20 cellular contexts compared by ENCODE assay signal in the genomic region with DNA sequence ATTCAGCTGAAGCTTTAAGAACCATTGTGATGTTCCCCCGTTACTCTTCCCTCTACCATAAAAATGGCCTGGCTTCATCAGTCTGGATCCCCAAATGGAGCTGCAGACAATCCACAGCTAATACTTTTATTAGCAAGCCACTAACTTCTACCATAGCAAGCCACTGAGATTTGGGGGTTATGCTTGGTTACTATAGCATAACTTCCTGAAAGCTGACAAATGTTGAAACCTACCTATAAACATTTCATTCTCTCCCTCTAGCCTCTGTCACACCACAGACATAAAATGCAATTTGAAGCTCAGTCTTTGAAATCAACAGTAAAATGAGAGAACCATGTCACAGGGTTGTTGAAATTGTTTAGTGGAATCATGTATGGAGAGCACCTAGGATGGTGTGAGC. TPM values are rescaled to one million over a fixed set of nuclear protein-coding genes. Genes with fewer than 3 reads are reported as not detected.
DNase-seq lines count a peak whose midpoint lies in the region; ATAC-seq and TF ChIP-seq lines count a peak whose summit lies in the region.
"Had no signal": no experiment of that assay in that cellular context is flagged by ENCODE, and none has a peak within 500 bp of the region (broad histone marks: within the 10 kb centered on the region; RNA-seq: fewer than 3 reads in every experiment).

No MANE protein-coding gene starts in this region.

- H3K9me3 Mint-ChIP-seq in endothelial cell (ENCODE audit: unreplicated experiment) = no peaks in the 10 kb centered on the region
- H3K9me3 Mint-ChIP-seq: HFFc6 had no signal

- H3K27ac Mint-ChIP-seq in endothelial cell (ENCODE audit: unreplicated experiment) = no peak overlapping the region
- H3K27ac Mint-ChIP-seq: CD8-positive, alpha-beta memory T cell; HFFc6 had no signal

- TF ChIP-seq POLR2A in gastrocnemius medialis (IDR thresholded peaks at IDR 0.05) = no peak

- peaks cover 3% of the 10 kb centered on the region for H3K27me3 Mint-ChIP-seq in endothelial cell (ENCODE audit: unreplicated experiment)

- H3K27ac ChIP-seq in gastrocnemius medialis = no peak overlapping the region
- H3K27ac ChIP-seq: A549 had no signal

- DNase-seq in endothelial cell (ENCODE audit: low spot score) (no peak), NCI-H2196 treated with DMSO at 0.1 percent for 48 hours (lab: John Stamatoyannopoulos, UW; ENCODE audit: unreplicated experiment) (no peak), SHP77 (lab: John Stamatoyannopoulos, UW) (no peak), gastrocnemius medialis (no peak)
- DNase-seq: BE2C; Caco-2; CD8-positive, alpha-beta memory T cell; DND-41; GF-D8; HFFc6; IMR-90; Kasumi-1; KBM-7 had no signal

- H3K27me3 ChIP-seq in gastrocnemius medialis = peaks cover 14 to 21% (median 20%) of the 10 kb centered on the region in 3 donors
- H3K27me3 ChIP-seq: BE2C had no signal

- H3K9me3 ChIP-seq in gastrocnemius medialis = no peaks in the 10 kb centered on the region
- H3K9me3 ChIP-seq: A549, BE2C, Caco-2, HAP-1 had no signal

- peak; percentile 53 for ATAC-seq in GM18519 (IDR thresholded peaks at IDR 0.05; ENCODE audit: low FRiP score, unreplicated experiment)
- peak; percentile 60 for ATAC-seq in GM19351 (IDR thresholded peaks at IDR 0.05; ENCODE audit: unreplicated experiment)
- peak; percentile 50 for ATAC-seq in HG02885 (IDR thresholded peaks at IDR 0.05; ENCODE audit: poor library complexity, unreplicated experiment)
- ATAC-seq in gastrocnemius medialis = no peak
- ATAC-seq: A549 had no signal

- H3K4me1 Mint-ChIP-seq in endothelial cell (ENCODE audit: unreplicated experiment) = peaks cover 5% of the 10 kb centered on the region
- H3K4me1 Mint-ChIP-seq: CD8-positive, alpha-beta memory T cell had no signal

- no peak overlapping the region for H3K4me3 ChIP-seq in gastrocnemius medialis
- H3K4me3 ChIP-seq: A549, HAP-1 had no signal

- no peaks in the 10 kb centered on the region for H3K36me3 Mint-ChIP-seq in endothelial cell (ENCODE audit: low read depth, unreplicated experiment)
- H3K36me3 Mint-ChIP-seq: CD8-positive, alpha-beta memory T cell had no signal

- no peaks in the 10 kb centered on the region for H3K36me3 ChIP-seq in gastrocnemius medialis
- H3K36me3 ChIP-seq: BE2C, HAP-1 had no signal

- no peaks in the 10 kb centered on the region for H3K4me1 ChIP-seq in gastrocnemius medialis
- H3K4me1 ChIP-seq: A549, BE2C, Caco-2, HAP-1 had no signal

- no peak for TF ChIP-seq CTCF in endothelial cell (IDR thresholded peaks at IDR 0.05; ENCODE audit: unreplicated experiment)
- TF ChIP-seq CTCF in gastrocnemius medialis (IDR thresholded peaks at IDR 0.05 in 4 of 5, conservative IDR thresholded peaks at IDR 0.05 in 1 of 5) = no peak

- in situ Hi-C loops in gastrocnemius medialis (cut with MboI; ENCODE audit: low sequenced_read_pairs in 4 of 4) = no loop called here

- intact Hi-C loops in gastrocnemius medialis (cut with DNase I; ENCODE audit: low total_unique reads) = no loop called here

- no peak overlapping the region for H3K4me3 Mint-ChIP-seq in endothelial cell (ENCODE audit: unreplicated experiment)
- H3K4me3 Mint-ChIP-seq: CD8-positive, alpha-beta memory T cell; HFFc6 had no signal

RNA-seq across cellular contexts. Expression of a gene that starts 3.0 kb away (rescaled TPM):
- total RNA-seq in endothelial cell (ENCODE audit: unreplicated experiment) = not detected
- total RNA-seq in gastrocnemius medialis = not detected
- total RNA-seq: Caco-2; CD8-positive, alpha-beta memory T cell; H1; HFFc6; HT-29; IMR-90 had no signal

Comparison
In these comparisons a context has a peak if more than half of its experiments do, and no peak if none do; other contexts are left out.
1. ATAC-seq: peak in GM18519 (single experiment), GM19351 (single experiment) and HG02885 (single experiment); none in gastrocnemius medialis (0 of 2).